ENCODE assay signal across 1 cellular context in genomic region chr5:124737651-124738050, GRCh38.
TF ChIP-seq lines count a peak whose summit lies in the region.

No MANE protein-coding gene starts in this region.

TF ChIP-seq in IMR-90, 13 proteins besides CTCF, POLR2A, EP300 and RAD21 (continued from another document):
- TF ChIP-seq CEBPB (IDR thresholded peaks at IDR 0.05; ENCODE audit: low read depth, low read length) (no peak), MXI1 (IDR thresholded peaks at IDR 0.05; ENCODE audit: borderline replicate concordance, low read depth, low read length) (no peak), NFE2L2 (IDR thresholded peaks at IDR 0.05; ENCODE audit: low read depth, low read length) (no peak), MAZ (IDR thresholded peaks at IDR 0.05; ENCODE audit: borderline replicate concordance, low read depth, low read length) (no peak), ELK1 (IDR thresholded peaks at IDR 0.05; ENCODE audit: borderline replicate concordance, low read depth, low read length) (no peak), CHD1 (IDR thresholded peaks at IDR 0.05; ENCODE audit: low read depth, low read length) (no peak)
TF ChIP-seq in IMR-90: peak in this region for 0.
